ENCODE assay signal across 12 cellular contexts in the genomic region with DNA sequence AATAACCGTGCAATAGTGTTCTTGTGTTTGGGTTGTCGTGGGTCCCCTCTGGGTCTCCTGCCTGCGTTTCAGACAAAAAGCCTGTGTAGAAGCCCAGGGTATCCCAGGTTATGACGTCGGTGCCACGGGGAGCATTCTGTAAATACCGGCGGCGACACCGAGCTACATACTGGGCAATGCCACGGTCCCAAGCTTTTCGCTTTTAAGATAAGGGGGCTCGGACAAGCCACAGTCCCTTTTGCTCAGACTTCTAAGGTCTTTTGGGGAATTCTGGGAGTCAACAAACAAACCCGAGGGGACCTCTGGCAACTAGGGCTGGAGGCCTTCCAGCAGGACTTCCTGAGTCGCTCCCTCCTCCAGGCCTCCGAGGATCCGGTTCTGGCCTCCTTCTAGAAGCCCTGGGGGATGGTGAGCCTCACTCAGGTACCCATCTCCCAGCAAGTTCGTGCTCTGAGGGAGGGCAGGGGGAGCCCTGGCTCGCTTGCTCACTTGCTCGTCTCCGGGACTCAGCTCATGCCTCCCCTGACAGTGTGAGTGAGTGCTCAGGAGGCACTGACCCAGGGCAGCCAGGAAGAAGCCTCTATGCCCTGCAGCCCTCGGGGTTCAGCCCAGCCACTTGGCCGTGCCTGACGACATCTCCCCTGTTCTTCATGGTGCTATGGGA.
DNase-seq lines count a peak whose midpoint lies in the region; ATAC-seq and TF ChIP-seq lines count a peak whose summit lies in the region.
"Had no signal": no experiment of that assay in that cellular context is flagged by ENCODE, and none has a peak within 500 bp of the region (broad histone marks: within the 10 kb centered on the region; RNA-seq: fewer than 3 reads in every experiment).

No MANE protein-coding gene starts in this region.

- H3K9me3 ChIP-seq in BLaER1 (peaks cover 6% of the 10 kb centered on the region), MG63 (no peaks in the 10 kb centered on the region), esophagus (ENCODE audit: control insufficient read depth in 2 of 2, insufficient read depth in 1 of 2, low read depth in 1 of 2, low read length in 1 of 2) (no peaks in the 10 kb centered on the region)

- no peak overlapping the region for H3K9ac ChIP-seq in BLaER1

- H3K27ac Mint-ChIP-seq in naive thymus-derived CD8-positive, alpha-beta T cell, result peak overlapping the region; percentile 85 to 99 (median 94)
- H3K27ac Mint-ChIP-seq: activated B cell treated with CpG ODN at 0.5 μM for 24 hours; dendritic cell treated with granulocyte-macrophage colony-stimulating factor and Interleukin-4, amounts not matched to agents 40 ng/mL and 50 ng/mL, for 4 days had no signal

- no peak overlapping the region for H3K4me2 ChIP-seq in BLaER1

- DNase-seq in MG63 (peak; percentile 31), NCI-H524 (lab: John Stamatoyannopoulos, UW) (no peak), omental fat pad (ENCODE audit: low spot score) (no peak), SIG-M5 treated with dmso at 0.1 percent for 504 hours (lab: John Stamatoyannopoulos, UW; ENCODE audit: unreplicated experiment) (no peak)
- no peak for DNase-seq in naive thymus-derived CD8-positive, alpha-beta T cell
- no peak for DNase-seq in stimulated activated CD4-positive, alpha-beta T cell treated with anti-CD3 and anti-CD28 coated beads, Interleukin-12 subunit alpha, Interleukin-12 subunit beta, amount 100 ng/mL, for 4 hours
- DNase-seq: activated B cell treated with CpG ODN at 0.5 μM for 24 hours, NCI-H345 had no signal

- no peak overlapping the region for H3K4me3 ChIP-seq in BLaER1
- H3K4me3 ChIP-seq in MG63, result no peak overlapping the region
- no peak overlapping the region for H3K4me3 ChIP-seq in esophagus (ENCODE audit: low read depth in 1 of 2, low read length in 2 of 2)
- H3K4me3 ChIP-seq: lung had no signal

- POLR2A ChIA-PET in naive thymus-derived CD8-positive, alpha-beta T cell (lab: Charles Lee), result interaction anchor here (1.2 to 5.3 kb wide), 4 partner anchors 10 to 172 kb away, joined by 3 to 26 read pairs (median 14); a partner anchor contains a TSS

- WGBS in esophagus, 2 donors, result 48 to 55% methylated on average over 24 of the region's 24 CpGs

- H3K4me3 Mint-ChIP-seq in naive thymus-derived CD8-positive, alpha-beta T cell, result peak overlapping the region in 9 of 10 donors; percentile 48 to 81 (median 66)
- H3K4me3 Mint-ChIP-seq: activated B cell treated with CpG ODN at 0.5 μM for 24 hours; dendritic cell treated with granulocyte-macrophage colony-stimulating factor and Interleukin-4, amounts not matched to agents 40 ng/mL and 50 ng/mL, for 4 days had no signal

- H3K9me3 Mint-ChIP-seq in naive thymus-derived CD8-positive, alpha-beta T cell, result peaks cover 0 to 3% (median 0%) of the 10 kb centered on the region in 9 donors

- peaks cover 37 to 78% (median 62%) of the 10 kb centered on the region in 4 donors for H3K4me1 Mint-ChIP-seq in naive thymus-derived CD8-positive, alpha-beta T cell

- TF ChIP-seq CTCF in omental fat pad (IDR thresholded peaks at IDR 0.05), result no peak

- peaks cover 0 to 8% (median 7%) of the 10 kb centered on the region in 3 donors for H3K36me3 Mint-ChIP-seq in naive thymus-derived CD8-positive, alpha-beta T cell

- H3K36me3 ChIP-seq in BLaER1 (peaks cover 89% of the 10 kb centered on the region), MG63 (no peaks in the 10 kb centered on the region), esophagus (ENCODE audit: control insufficient read depth in 2 of 2, insufficient read depth in 2 of 2, low read length in 1 of 2) (peaks cover 3 to 4% of the 10 kb centered on the region in 2 donors)

- 0 out of 2 replicates have a peak overlapping the region, but pooled peaks have one; percentile 30 for H3K27ac ChIP-seq in BLaER1
- H3K27ac ChIP-seq in esophagus (ENCODE audit: low read depth in 2 of 2, low read length in 1 of 2), result peak overlapping the region; percentile 57 to 70

- no peak for ATAC-seq in naive thymus-derived CD8-positive, alpha-beta T cell
- no peak for ATAC-seq in omental fat pad (ENCODE audit: low FRiP score)

- H3K27me3 ChIP-seq in BLaER1, result no peaks in the 10 kb centered on the region
- no peaks in the 10 kb centered on the region for H3K27me3 ChIP-seq in MG63
- H3K27me3 ChIP-seq in esophagus (ENCODE audit: control insufficient read depth in 1 of 2, insufficient read depth in 2 of 2, low read length in 2 of 2), result no peaks in the 10 kb centered on the region

- H3K27me3 Mint-ChIP-seq in naive thymus-derived CD8-positive, alpha-beta T cell, result no peaks in the 10 kb centered on the region
- H3K27me3 Mint-ChIP-seq: activated B cell treated with CpG ODN at 0.5 μM for 24 hours; dendritic cell treated with granulocyte-macrophage colony-stimulating factor and Interleukin-4, amounts not matched to agents 40 ng/mL and 50 ng/mL, for 4 days had no signal

- H4K20me1 ChIP-seq in BLaER1, result peaks cover 70% of the 10 kb centered on the region

- H3K4me1 ChIP-seq in BLaER1 (peaks cover 66% of the 10 kb centered on the region), esophagus (ENCODE audit: control insufficient read depth in 2 of 2, insufficient read depth in 2 of 2, low read length in 1 of 2) (peaks cover 18 to 31% of the 10 kb centered on the region in 2 donors)
